Comparison of ENCODE assay signal across 8 cellular contexts in the genomic region with DNA sequence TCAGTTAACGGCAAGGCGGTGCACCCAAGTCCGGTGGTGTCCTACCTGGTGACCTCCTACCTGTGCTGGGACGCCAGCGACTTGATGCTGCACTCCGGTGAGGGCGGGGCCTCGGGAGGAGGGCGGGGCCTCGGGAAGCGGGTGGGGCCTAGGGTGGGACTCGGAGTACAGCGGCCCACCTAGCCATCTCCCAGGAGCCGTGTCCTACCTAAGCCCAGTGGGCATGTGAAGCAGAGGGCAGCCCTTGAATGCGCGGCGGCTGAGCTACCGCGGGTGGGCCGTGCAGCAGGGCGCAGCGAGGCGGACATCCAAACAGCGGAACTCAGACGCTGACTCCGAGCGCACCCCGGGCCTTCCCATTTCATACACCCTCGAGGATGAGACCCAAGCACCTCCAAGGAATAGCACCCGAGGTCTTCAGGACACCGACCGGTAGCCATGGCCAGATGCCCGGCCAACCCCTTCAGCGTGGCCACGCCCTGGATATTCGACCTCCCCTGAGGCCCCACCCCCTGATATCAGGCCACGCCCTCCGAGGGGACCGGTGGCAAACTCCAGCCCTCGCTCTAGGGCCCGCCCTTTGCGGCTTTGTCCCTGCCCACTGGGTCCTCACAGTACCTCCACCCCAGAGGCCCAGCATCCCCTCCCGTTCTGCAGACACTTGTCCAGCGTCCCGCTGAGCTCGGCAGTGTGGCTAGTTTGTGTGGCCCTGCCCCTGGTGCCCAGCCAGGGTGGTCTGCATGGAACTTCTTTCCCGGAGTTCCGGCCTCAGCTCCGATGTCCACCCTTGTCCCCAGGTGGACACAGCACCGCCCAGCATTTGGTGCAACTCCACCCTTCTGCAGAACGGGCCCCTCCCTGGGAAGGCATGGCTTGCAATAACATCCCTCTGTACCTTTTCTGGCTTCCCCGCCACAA. TPM values are rescaled to one million over a fixed set of nuclear protein-coding genes. Genes with fewer than 3 reads are reported as not detected.
A peak's percentile ranks its signal among the peaks of the same experiment; 100 is the strongest.
DNase-seq lines count a peak whose midpoint lies in the region; ATAC-seq and TF ChIP-seq lines count a peak whose summit lies in the region.

No MANE protein-coding gene starts in this region.

- no peak for TF ChIP-seq CTCF in foreskin keratinocyte (conservative IDR thresholded peaks at IDR 0.05)

- H3K4me1 Mint-ChIP-seq in activated CD4-positive, alpha-beta memory T cell treated with anti-CD3 and anti-CD28 coated beads, Interleukin-2, amount 10 ng/mL, durations not matched to agents 7 days and 5 days = peaks cover 43% of the 10 kb centered on the region

- DNase-seq in activated CD4-positive, alpha-beta T cell treated with anti-CD3 and anti-CD28 coated beads for 48 hours = peak; percentile 79
- no peak for DNase-seq in activated CD4-positive, alpha-beta T cell treated with anti-CD3 and anti-CD28 coated beads for 1 hour
- DNase-seq in MG63 = peak; percentile 49
- peak; percentile 74 for DNase-seq in activated CD4-positive, alpha-beta memory T cell treated with anti-CD3 and anti-CD28 coated beads, Interleukin-2, amount 10 ng/mL, durations not matched to agents 7 days and 5 days
- peak in 1 of 2 donors; percentile 24 for DNase-seq in foreskin keratinocyte
- DNase-seq in skeletal muscle cell (ENCODE audit: low read depth) = no peak
- DNase-seq in C1 segment of cervical spinal cord (lab: John Stamatoyannopoulos, UW) = no peak

- H3K9me3 Mint-ChIP-seq in activated CD4-positive, alpha-beta memory T cell treated with anti-CD3 and anti-CD28 coated beads, Interleukin-2, amount 10 ng/mL, durations not matched to agents 7 days and 5 days = peaks cover 3% of the 10 kb centered on the region

- CTCF ChIA-PET in activated CD4-positive, alpha-beta memory T cell treated with anti-CD3 and anti-CD28 coated beads, Interleukin-2, amount 10 ng/mL, durations not matched to agents 7 days and 5 days (lab: Charles Lee) = no interaction called here

- H3K27ac ChIP-seq in foreskin keratinocyte = no peak overlapping the region

- peak; percentile 52 for ATAC-seq in GM21825 (IDR thresholded peaks at IDR 0.05; ENCODE audit: unreplicated experiment)
- peak; percentile 66 for ATAC-seq in foreskin keratinocyte

- H3K27me3 ChIP-seq in MG63 (peaks cover 50% of the 10 kb centered on the region), foreskin keratinocyte (peaks cover 9% of the 10 kb centered on the region)

- peaks cover 7% of the 10 kb centered on the region; the same call in 1 of the 2 replicates for H3K9me3 ChIP-seq in MG63

- peak overlapping the region; percentile 29 for H3K27ac Mint-ChIP-seq in activated CD4-positive, alpha-beta memory T cell treated with anti-CD3 and anti-CD28 coated beads, Interleukin-2, amount 10 ng/mL, durations not matched to agents 7 days and 5 days

- no peaks in the 10 kb centered on the region for H3K4me1 ChIP-seq in foreskin keratinocyte

- peaks cover 33% of the 10 kb centered on the region for H3K27me3 Mint-ChIP-seq in activated CD4-positive, alpha-beta memory T cell treated with anti-CD3 and anti-CD28 coated beads, Interleukin-2, amount 10 ng/mL, durations not matched to agents 7 days and 5 days

- H3K36me3 Mint-ChIP-seq in activated CD4-positive, alpha-beta memory T cell treated with anti-CD3 and anti-CD28 coated beads, Interleukin-2, amount 10 ng/mL, durations not matched to agents 7 days and 5 days (ENCODE audit: low read depth) = no peaks in the 10 kb centered on the region

- H3K4me3 Mint-ChIP-seq in activated CD4-positive, alpha-beta memory T cell treated with anti-CD3 and anti-CD28 coated beads, Interleukin-2, amount 10 ng/mL, durations not matched to agents 7 days and 5 days = peak overlapping the region; percentile 69

- no peak overlapping the region for H3K4me3 ChIP-seq in MG63
- peak overlapping the region; percentile 55 for H3K4me3 ChIP-seq in skeletal muscle cell (ENCODE audit: low read depth, low read length)

- no peaks in the 10 kb centered on the region for H3K36me3 ChIP-seq in MG63

- POLR2A ChIA-PET in activated CD4-positive, alpha-beta memory T cell treated with anti-CD3 and anti-CD28 coated beads, Interleukin-2, amount 10 ng/mL, durations not matched to agents 7 days and 5 days (lab: Charles Lee) = interaction anchor here (1.1 to 1.5 kb wide), 2 partner anchors 13 to 14 kb away, joined by 3 to 5 read pairs; no protein-coding TSS in a partner anchor

RNA-seq across cellular contexts. Expression of a gene that starts 5.4 kb away (rescaled TPM):
- total RNA-seq in MG63 (2014; rRNA removed; shearing (Covaris generic); ENCODE audit: low replicate concordance) = not detected in 2 replicates
- 1 to 10 TPM; 2.2 to 2.6 TPM for total RNA-seq in activated CD4-positive, alpha-beta memory T cell treated with anti-CD3 and anti-CD28 coated beads, Interleukin-2, amount 10 ng/mL, durations not matched to agents 7 days and 5 days
- total RNA-seq in foreskin keratinocyte = 1.1 and 1.3 TPM in 2 replicates
- polyA plus RNA-seq in foreskin keratinocyte = 3.9 and 5.0 TPM in 2 replicates

RNA-seq across cellular contexts. Expression of a gene that starts 15.2 kb away (rescaled TPM):
- not detected in 2 replicates for total RNA-seq in MG63 (2014; rRNA removed; shearing (Covaris generic); ENCODE audit: low replicate concordance)
- total RNA-seq in activated CD4-positive, alpha-beta memory T cell treated with anti-CD3 and anti-CD28 coated beads, Interleukin-2, amount 10 ng/mL, durations not matched to agents 7 days and 5 days = not detected
- total RNA-seq in foreskin keratinocyte = not detected in 2 replicates
- not detected in 2 replicates for polyA plus RNA-seq in foreskin keratinocyte

RNA-seq across cellular contexts. Expression of a gene that starts 28.0 kb away (rescaled TPM):
- not detected in 2 replicates for total RNA-seq in MG63 (2014; rRNA removed; shearing (Covaris generic); ENCODE audit: low replicate concordance)
- total RNA-seq in activated CD4-positive, alpha-beta memory T cell treated with anti-CD3 and anti-CD28 coated beads, Interleukin-2, amount 10 ng/mL, durations not matched to agents 7 days and 5 days = not detected
- total RNA-seq in foreskin keratinocyte = not detected in 2 replicates
- not detected in 2 replicates for polyA plus RNA-seq in foreskin keratinocyte

RNA-seq across cellular contexts. Expression of a gene that starts 36.5 kb away (rescaled TPM):
- not detected in 2 replicates for total RNA-seq in MG63 (2014; rRNA removed; shearing (Covaris generic); ENCODE audit: low replicate concordance)
- total RNA-seq in activated CD4-positive, alpha-beta memory T cell treated with anti-CD3 and anti-CD28 coated beads, Interleukin-2, amount 10 ng/mL, durations not matched to agents 7 days and 5 days = not detected
- not detected in 2 replicates for total RNA-seq in foreskin keratinocyte
- polyA plus RNA-seq in foreskin keratinocyte = not detected in 2 replicates

RNA-seq across cellular contexts. Expression of a gene that starts 47.9 kb away (rescaled TPM):
- not detected in 2 replicates for total RNA-seq in MG63 (2014; rRNA removed; shearing (Covaris generic); ENCODE audit: low replicate concordance)
- total RNA-seq in activated CD4-positive, alpha-beta memory T cell treated with anti-CD3 and anti-CD28 coated beads, Interleukin-2, amount 10 ng/mL, durations not matched to agents 7 days and 5 days = not detected
- total RNA-seq in foreskin keratinocyte = not detected in 2 replicates
- polyA plus RNA-seq in foreskin keratinocyte = not detected in 2 replicates

Comparison
In these comparisons a context has a peak if more than half of its experiments do, and no peak if none do; other contexts are left out.
1. DNase-seq: peak in activated CD4-positive, alpha-beta T cell treated with anti-CD3 and anti-CD28 coated beads for 48 hours (single experiment), MG63 (single experiment) and activated CD4-positive, alpha-beta memory T cell treated with anti-CD3 and anti-CD28 coated beads, Interleukin-2, amount 10 ng/mL, durations not matched to agents 7 days and 5 days (single experiment); none in activated CD4-positive, alpha-beta T cell treated with anti-CD3 and anti-CD28 coated beads for 1 hour (single experiment), skeletal muscle cell (single experiment) and C1 segment of cervical spinal cord (0 of 14).